Comparison of ENCODE assay signal across 11 cellular contexts in genomic region chr2:38959464-38959863, GRCh38.
DNase-seq lines count a peak whose midpoint lies in the region; TF ChIP-seq lines count a peak whose summit lies in the region.
"Had no signal": no experiment of that assay in that cellular context is flagged by ENCODE, and none has a peak within 500 bp of the region (broad histone marks: within the 10 kb centered on the region; RNA-seq: fewer than 3 reads in every experiment).

No MANE protein-coding gene starts in this region.

- no peaks in the 10 kb centered on the region for H4K20me1 ChIP-seq in GM23248 (ENCODE audit: insufficient read depth)

- 98 to 99% methylated on average over 23 to 24 of the region's 24 CpGs for WGBS in GM23248 (ENCODE audit: low coverage in 1 of 2, low lambda C conversion rate in 2 of 2, missing lambda C conversion rate in 2 of 2), 2 experiments
- 88 to 89% methylated on average over 23 to 24 of the region's 24 CpGs for WGBS in lower leg skin, 2 donors

- peak overlapping the region; percentile 83 for H2AFZ ChIP-seq in GM23248

- no peak for DNase-seq in AG04449 (ENCODE audit: low read depth, low spot score)
- DNase-seq in GM23248, result no peak
- no peak for DNase-seq in endothelial cell (ENCODE audit: low spot score)
- no peak for DNase-seq in kidney tubule cell (ENCODE audit: low spot score)
- no peak for DNase-seq in stimulated activated CD4-positive, alpha-beta T cell treated with anti-CD3 and anti-CD28 coated beads, Interleukin-2, amount 100 ng/mL, for 48 hours
- DNase-seq in lower leg skin (ENCODE audit: low spot score in 2 of 2), result no peak
- no peak for DNase-seq in colonic mucosa

- H3K9ac ChIP-seq in GM23248 (no peak overlapping the region), rectal smooth muscle tissue (ENCODE audit: low read length) (no peak overlapping the region), colonic mucosa (ENCODE audit: low read depth in 2 of 2, low read length in 2 of 2) (no peak overlapping the region)

- CTCF ChIA-PET in AG04449 (lab: Yijun Ruan, JAX), result interaction anchor here (0.9 to 4.0 kb wide), 4 partner anchors 12 to 269 kb away, joined by 4 to 18 read pairs (median 6); no protein-coding TSS in a partner anchor

- peaks cover 5% of the 10 kb centered on the region for H3K27me3 Mint-ChIP-seq in endothelial cell (ENCODE audit: unreplicated experiment)

- peaks cover 3% of the 10 kb centered on the region for H3K36me3 Mint-ChIP-seq in endothelial cell (ENCODE audit: low read depth, unreplicated experiment)
- H3K36me3 Mint-ChIP-seq: CD4-positive, CD25-positive, alpha-beta regulatory T cell had no signal

- H3K27me3 ChIP-seq in GM23248 (replicated peaks; ENCODE audit: insufficient read depth) (no peaks in the 10 kb centered on the region), rectal smooth muscle tissue (ENCODE audit: control insufficient read depth, insufficient read depth, low read length) (no peaks in the 10 kb centered on the region), colonic mucosa (no peaks in the 10 kb centered on the region)

- H3K4me1 Mint-ChIP-seq in endothelial cell (ENCODE audit: unreplicated experiment), result peaks cover 3% of the 10 kb centered on the region

- no peak overlapping the region for H3K4me2 ChIP-seq in GM23248 (ENCODE audit: unreplicated experiment)

- in situ Hi-C loops in GM23248 (cut with MboI), result no loop called here

- TF ChIP-seq CTCF in AG04449 (IDR thresholded peaks at IDR 0.05; ENCODE audit: insufficient read depth, low read length, missing control alignments) (no peak), endothelial cell (IDR thresholded peaks at IDR 0.05; ENCODE audit: unreplicated experiment) (no peak), lower leg skin (IDR thresholded peaks at IDR 0.05) (no peak), colonic mucosa (IDR thresholded peaks at IDR 0.05) (no peak)

- H3K4me3 ChIP-seq in AG04449 (ENCODE audit: low read depth, low read length) (peak overlapping the region; percentile 53; the same call in 1 of the 2 replicates), GM23248 (no peak overlapping the region), rectal smooth muscle tissue (ENCODE audit: low read length) (peak overlapping the region; percentile 61), lower leg skin (ENCODE audit: low read depth, poor library complexity, severe bottlenecking) (no peak overlapping the region), colonic mucosa (no peak overlapping the region)
- H3K4me3 ChIP-seq: HAP-1 had no signal

- H3K9me3 Mint-ChIP-seq in endothelial cell (ENCODE audit: unreplicated experiment), result no peaks in the 10 kb centered on the region
- H3K9me3 Mint-ChIP-seq: CD4-positive, CD25-positive, alpha-beta regulatory T cell had no signal

- H3K4me1 ChIP-seq in GM23248 (ENCODE audit: insufficient read depth) (no peaks in the 10 kb centered on the region), rectal smooth muscle tissue (ENCODE audit: control insufficient read depth, insufficient read depth, low read length) (no peaks in the 10 kb centered on the region), colonic mucosa (no peaks in the 10 kb centered on the region)
- H3K4me1 ChIP-seq: HAP-1 had no signal

- intact Hi-C loops in lower leg skin (cut with DNase I; ENCODE audit: low total_unique reads) (no loop called here), colonic mucosa (cut with DNase I) (no loop called here)

- POLR2A ChIA-PET in AG04449 (lab: Yijun Ruan, JAX), result no interaction called here

- H3K36me3 ChIP-seq in GM23248 (ENCODE audit: low read depth) (no peaks in the 10 kb centered on the region), rectal smooth muscle tissue (ENCODE audit: control insufficient read depth, insufficient read depth, low read length) (no peaks in the 10 kb centered on the region), colonic mucosa (no peaks in the 10 kb centered on the region)
- H3K36me3 ChIP-seq: HAP-1 had no signal

- TF ChIP-seq POLR2A in lower leg skin (IDR thresholded peaks at IDR 0.05), result no peak

- H3F3A ChIP-seq in GM23248 (ENCODE audit: insufficient read depth), result no peaks in the 10 kb centered on the region

- H3K27ac ChIP-seq in GM23248 (no peak overlapping the region), rectal smooth muscle tissue (ENCODE audit: low read depth, low read length) (no peak overlapping the region), colonic mucosa (no peak overlapping the region)

- no peaks in the 10 kb centered on the region for H3K79me2 ChIP-seq in GM23248 (ENCODE audit: insufficient read depth)

- peak overlapping the region; percentile 29 for H3K4me3 Mint-ChIP-seq in endothelial cell (ENCODE audit: unreplicated experiment)

- H3K27ac Mint-ChIP-seq in endothelial cell (ENCODE audit: unreplicated experiment), result no peak overlapping the region
- H3K27ac Mint-ChIP-seq: activated CD4-positive, alpha-beta T cell treated with anti-CD3 and anti-CD28 coated beads for 36 hours; CD4-positive, CD25-positive, alpha-beta regulatory T cell had no signal

- no peaks in the 10 kb centered on the region for H3K9me2 ChIP-seq in GM23248 (ENCODE audit: insufficient read depth)

- no peaks in the 10 kb centered on the region for H3K9me3 ChIP-seq in GM23248 (ENCODE audit: low read depth)
- no peaks in the 10 kb centered on the region for H3K9me3 ChIP-seq in colonic mucosa
- H3K9me3 ChIP-seq: HAP-1 had no signal

Comparison
In these comparisons a context has a peak if more than half of its experiments do, and no peak if none do; other contexts are left out.
1. H3K4me3 ChIP-seq: peak in AG04449 (single experiment) and rectal smooth muscle tissue (single experiment); none in GM23248 (single experiment), lower leg skin (single experiment) and colonic mucosa (single experiment).